Comparison of ENCODE assay signal across 24 cellular contexts in genomic region chr1:70656371-70656770, GRCh38.
DNase-seq lines count a peak whose midpoint lies in the region; ATAC-seq and TF ChIP-seq lines count a peak whose summit lies in the region.
"Had no signal": no experiment of that assay in that cellular context is flagged by ENCODE, and none has a peak within 500 bp of the region (broad histone marks: within the 10 kb centered on the region; RNA-seq: fewer than 3 reads in every experiment).

No MANE protein-coding gene starts in this region.

- H3K79me2 ChIP-seq in hepatocyte = no peaks in the 10 kb centered on the region

- H3K4me3 Mint-ChIP-seq in activated CD4-positive, alpha-beta T cell treated with anti-CD3 and anti-CD28 coated beads, Interleukin-2, amount 10 ng/mL, durations not matched to agents 24 days and 14 days = no peak overlapping the region
- H3K4me3 Mint-ChIP-seq: B cell; CD14-positive monocyte; CD8-positive, alpha-beta memory T cell; T-cell had no signal

- H3K4me1 Mint-ChIP-seq in activated CD4-positive, alpha-beta T cell treated with anti-CD3 and anti-CD28 coated beads, Interleukin-2, amount 10 ng/mL, durations not matched to agents 24 days and 14 days = no peaks in the 10 kb centered on the region
- H3K4me1 Mint-ChIP-seq: B cell; CD14-positive monocyte; CD8-positive, alpha-beta memory T cell; T-cell had no signal

- no peaks in the 10 kb centered on the region for H3K9me3 Mint-ChIP-seq in activated CD4-positive, alpha-beta T cell treated with anti-CD3 and anti-CD28 coated beads, Interleukin-2, amount 10 ng/mL, durations not matched to agents 24 days and 14 days
- H3K9me3 Mint-ChIP-seq: CD8-positive, alpha-beta memory T cell had no signal

- 74% methylated on average over 2 of the region's 2 CpGs for WGBS in hepatocyte (ENCODE audit: low lambda C conversion rate, missing lambda C conversion rate)

- no peaks in the 10 kb centered on the region for H3K36me3 ChIP-seq in adipocyte (ENCODE audit: control insufficient read depth, insufficient read depth, low read length, severe bottlenecking)
- no peaks in the 10 kb centered on the region for H3K36me3 ChIP-seq in hepatocyte (replicated peaks; ENCODE audit: insufficient read depth, low read depth)

- H3K9me2 ChIP-seq in hepatocyte (replicated peaks; ENCODE audit: insufficient read depth) = no peaks in the 10 kb centered on the region

- TF ChIP-seq CTCF in AG09309 (IDR thresholded peaks at IDR 0.05; ENCODE audit: control insufficient read depth, insufficient read depth, low read depth, low read length, missing control alignments) (no peak), fibroblast of the aortic adventitia (IDR thresholded peaks at IDR 0.05; ENCODE audit: insufficient read depth, low read length) (no peak), hepatocyte (IDR thresholded peaks at IDR 0.05; ENCODE audit: poor library complexity) (no peak)

- H2AFZ ChIP-seq in hepatocyte = no peak overlapping the region

- no peaks in the 10 kb centered on the region for H3K36me3 Mint-ChIP-seq in activated CD4-positive, alpha-beta T cell treated with anti-CD3 and anti-CD28 coated beads, Interleukin-2, amount 10 ng/mL, durations not matched to agents 24 days and 14 days (ENCODE audit: low read depth)
- H3K36me3 Mint-ChIP-seq: CD14-positive monocyte; CD8-positive, alpha-beta memory T cell; T-cell had no signal

- H3K4me3 ChIP-seq in AG09309 (ENCODE audit: control insufficient read depth, low read depth, low read length) (no peak overlapping the region), adipocyte (ENCODE audit: low read length) (no peak overlapping the region), fibroblast of the aortic adventitia (ENCODE audit: low read depth, low read length) (no peak overlapping the region), hepatocyte (no peak overlapping the region)

- H3K27me3 ChIP-seq in adipocyte (replicated peaks; ENCODE audit: control insufficient read depth, insufficient read depth, low read length) (no peaks in the 10 kb centered on the region), hepatocyte (no peaks in the 10 kb centered on the region)

- H3K4me2 ChIP-seq in hepatocyte = no peak overlapping the region

- no peak for ATAC-seq in HG02970 (IDR thresholded peaks at IDR 0.05; ENCODE audit: low FRiP score, unreplicated experiment)
- ATAC-seq: PC-3, T-cell had no signal

- no peaks in the 10 kb centered on the region for H3K27me3 Mint-ChIP-seq in activated CD4-positive, alpha-beta T cell treated with anti-CD3 and anti-CD28 coated beads, Interleukin-2, amount 10 ng/mL, durations not matched to agents 24 days and 14 days
- H3K27me3 Mint-ChIP-seq: T-cell had no signal

- H3K27ac Mint-ChIP-seq in activated CD4-positive, alpha-beta T cell treated with anti-CD3 and anti-CD28 coated beads, Interleukin-2, amount 10 ng/mL, durations not matched to agents 24 days and 14 days = no peak overlapping the region
- H3K27ac Mint-ChIP-seq: B cell; CD14-positive monocyte; CD8-positive, alpha-beta memory T cell; T-cell had no signal

- no peak overlapping the region for H3K27ac ChIP-seq in hepatocyte

- DNase-seq in AG09309 (ENCODE audit: low read depth) = peak; percentile 17
- peak; percentile 12 for DNase-seq in GM04504 (ENCODE audit: low read depth)
- DNase-seq in adipocyte (ENCODE audit: low read depth) = peak; percentile 48
- peak; percentile 25 for DNase-seq in fibroblast of the aortic adventitia (ENCODE audit: low read depth)
- no peak for DNase-seq in activated CD4-positive, alpha-beta T cell treated with anti-CD3 and anti-CD28 coated beads, Interleukin-2, amount 10 ng/mL, durations not matched to agents 24 days and 14 days
- no peak for DNase-seq in hepatocyte (ENCODE audit: low spot score)
- DNase-seq: CD8-positive, alpha-beta memory T cell; DMS 273 treated with DMSO at 0.1 percent for 48 hours; DND-41; GOT3; HCEC 1CT; Karpas-422; NCI-H1092 treated with DMSO at 0.1 percent for 48 hours; NCI-H1436; NCI-H187; NCI-H446; NCI-H524 treated with DMSO at 0.1 percent for 48 hours; NCI-H82; NK-92 treated with Interleukin-12 subunit alpha and Interleukin-12 subunit beta, amount 100 ng/mL, for 24 hours; PC-3; T-cell had no signal

- H3K9me3 ChIP-seq in adipocyte (ENCODE audit: control insufficient read depth, low read length) (no peaks in the 10 kb centered on the region), hepatocyte (ENCODE audit: low read depth) (no peaks in the 10 kb centered on the region)

- no peaks in the 10 kb centered on the region for H4K20me1 ChIP-seq in hepatocyte (ENCODE audit: insufficient read depth, poor library complexity, severe bottlenecking)

- intact Hi-C loops in activated CD4-positive, alpha-beta T cell treated with anti-CD3 and anti-CD28 coated beads, Interleukin-2, amount 10 ng/mL, durations not matched to agents 24 days and 14 days (cut with micrococcal nuclease) = no loop called here

- no peaks in the 10 kb centered on the region for H3K4me1 ChIP-seq in adipocyte (ENCODE audit: control insufficient read depth, insufficient read depth, low read length)
- no peaks in the 10 kb centered on the region for H3K4me1 ChIP-seq in hepatocyte (ENCODE audit: insufficient read depth)

- H3K9ac ChIP-seq in adipocyte (ENCODE audit: low read length) = no peak overlapping the region

Comparison
In these comparisons a context has a peak if more than half of its experiments do, and no peak if none do; other contexts are left out.
1. DNase-seq: peak in AG09309 (single experiment), GM04504 (single experiment), adipocyte (single experiment) and fibroblast of the aortic adventitia (single experiment); none in activated CD4-positive, alpha-beta T cell treated with anti-CD3 and anti-CD28 coated beads, Interleukin-2, amount 10 ng/mL, durations not matched to agents 24 days and 14 days (single experiment) and hepatocyte (single experiment).